1 cellular context compared by ENCODE assay signal in genomic region chr2:222708274-222708710, GRCh38.
TF ChIP-seq lines count a peak whose summit lies in the region.

No MANE protein-coding gene starts in this region.

TF ChIP-seq in HepG2, 621 proteins besides CTCF, POLR2A, EP300 and RAD21 (continued from another document and continues in another):
- TF ChIP-seq ZHX1 (CRISPR knock-in tag; IDR thresholded peaks at IDR 0.05; ENCODE audit: low read depth): no peak
- TF ChIP-seq ELF4 (CRISPR knock-in tag; IDR thresholded peaks at IDR 0.05; ENCODE audit: borderline replicate concordance): no peak
- no peak for TF ChIP-seq MAFK (conservative IDR thresholded peaks at IDR 0.05 in 1 of 2, IDR thresholded peaks at IDR 0.05 in 1 of 2; ENCODE audit: low read length in 2 of 2)
- no peak for TF ChIP-seq MTA1 (CRISPR knock-in tag; IDR thresholded peaks at IDR 0.05; ENCODE audit: borderline replicate concordance)
- TF ChIP-seq ZNF549 (CRISPR knock-in tag; IDR thresholded peaks at IDR 0.05): no peak
- TF ChIP-seq, protein P1, sequence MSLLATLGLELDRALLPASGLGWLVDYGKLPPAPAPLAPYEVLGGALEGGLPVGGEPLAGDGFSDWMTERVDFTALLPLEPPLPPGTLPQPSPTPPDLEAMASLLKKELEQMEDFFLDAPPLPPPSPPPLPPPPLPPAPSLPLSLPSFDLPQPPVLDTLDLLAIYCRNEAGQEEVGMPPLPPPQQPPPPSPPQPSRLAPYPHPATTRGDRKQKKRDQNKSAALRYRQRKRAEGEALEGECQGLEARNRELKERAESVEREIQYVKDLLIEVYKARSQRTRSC (CRISPR knock-in tag; IDR thresholded peaks at IDR 0.05; ENCODE audit: low read depth): no peak
- no peak for TF ChIP-seq ZSCAN22 (CRISPR knock-in tag; IDR thresholded peaks at IDR 0.05)
- no peak for TF ChIP-seq ZNF503 (CRISPR knock-in tag; IDR thresholded peaks at IDR 0.05)
- TF ChIP-seq, protein P2, sequence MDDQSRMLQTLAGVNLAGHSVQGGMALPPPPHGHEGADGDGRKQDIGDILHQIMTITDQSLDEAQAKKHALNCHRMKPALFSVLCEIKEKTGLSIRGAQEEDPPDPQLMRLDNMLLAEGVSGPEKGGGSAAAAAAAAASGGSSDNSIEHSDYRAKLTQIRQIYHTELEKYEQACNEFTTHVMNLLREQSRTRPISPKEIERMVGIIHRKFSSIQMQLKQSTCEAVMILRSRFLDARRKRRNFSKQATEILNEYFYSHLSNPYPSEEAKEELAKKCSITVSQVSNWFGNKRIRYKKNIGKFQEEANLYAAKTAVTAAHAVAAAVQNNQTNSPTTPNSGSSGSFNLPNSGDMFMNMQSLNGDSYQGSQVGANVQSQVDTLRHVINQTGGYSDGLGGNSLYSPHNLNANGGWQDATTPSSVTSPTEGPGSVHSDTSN (CRISPR knock-in tag; IDR thresholded peaks at IDR 0.05; ENCODE audit: borderline replicate concordance): no peak
- no peak for TF ChIP-seq ZEB1 (IDR thresholded peaks at IDR 0.05; ENCODE audit: insufficient replicate concordance, low read depth)
- TF ChIP-seq SNAPC5 (CRISPR knock-in tag; IDR thresholded peaks at IDR 0.05; ENCODE audit: borderline replicate concordance): peak; percentile 54; the same call in 1 of the 2 replicates
- TF ChIP-seq RFX1 (IDR thresholded peaks at IDR 0.05): no peak
- TF ChIP-seq ZKSCAN5 (CRISPR knock-in tag; IDR thresholded peaks at IDR 0.05): no peak
- no peak for TF ChIP-seq PLRG1 (conservative IDR thresholded peaks at IDR 0.05)
- no peak for TF ChIP-seq ZNF20 (CRISPR knock-in tag; IDR thresholded peaks at IDR 0.05)
- no peak for TF ChIP-seq POLR2G (IDR thresholded peaks at IDR 0.05; ENCODE audit: low read depth, low read length)
- no peak for TF ChIP-seq ZNF766 (CRISPR knock-in tag; IDR thresholded peaks at IDR 0.05; ENCODE audit: borderline replicate concordance)
- TF ChIP-seq ZNF567 (CRISPR knock-in tag; IDR thresholded peaks at IDR 0.05; ENCODE audit: borderline replicate concordance): no peak
- TF ChIP-seq SATB2 (CRISPR knock-in tag; IDR thresholded peaks at IDR 0.05): no peak
- no peak for TF ChIP-seq EHMT2 (IDR thresholded peaks at IDR 0.05; ENCODE audit: borderline replicate concordance, low read depth, low read length)
- TF ChIP-seq, protein P3, sequence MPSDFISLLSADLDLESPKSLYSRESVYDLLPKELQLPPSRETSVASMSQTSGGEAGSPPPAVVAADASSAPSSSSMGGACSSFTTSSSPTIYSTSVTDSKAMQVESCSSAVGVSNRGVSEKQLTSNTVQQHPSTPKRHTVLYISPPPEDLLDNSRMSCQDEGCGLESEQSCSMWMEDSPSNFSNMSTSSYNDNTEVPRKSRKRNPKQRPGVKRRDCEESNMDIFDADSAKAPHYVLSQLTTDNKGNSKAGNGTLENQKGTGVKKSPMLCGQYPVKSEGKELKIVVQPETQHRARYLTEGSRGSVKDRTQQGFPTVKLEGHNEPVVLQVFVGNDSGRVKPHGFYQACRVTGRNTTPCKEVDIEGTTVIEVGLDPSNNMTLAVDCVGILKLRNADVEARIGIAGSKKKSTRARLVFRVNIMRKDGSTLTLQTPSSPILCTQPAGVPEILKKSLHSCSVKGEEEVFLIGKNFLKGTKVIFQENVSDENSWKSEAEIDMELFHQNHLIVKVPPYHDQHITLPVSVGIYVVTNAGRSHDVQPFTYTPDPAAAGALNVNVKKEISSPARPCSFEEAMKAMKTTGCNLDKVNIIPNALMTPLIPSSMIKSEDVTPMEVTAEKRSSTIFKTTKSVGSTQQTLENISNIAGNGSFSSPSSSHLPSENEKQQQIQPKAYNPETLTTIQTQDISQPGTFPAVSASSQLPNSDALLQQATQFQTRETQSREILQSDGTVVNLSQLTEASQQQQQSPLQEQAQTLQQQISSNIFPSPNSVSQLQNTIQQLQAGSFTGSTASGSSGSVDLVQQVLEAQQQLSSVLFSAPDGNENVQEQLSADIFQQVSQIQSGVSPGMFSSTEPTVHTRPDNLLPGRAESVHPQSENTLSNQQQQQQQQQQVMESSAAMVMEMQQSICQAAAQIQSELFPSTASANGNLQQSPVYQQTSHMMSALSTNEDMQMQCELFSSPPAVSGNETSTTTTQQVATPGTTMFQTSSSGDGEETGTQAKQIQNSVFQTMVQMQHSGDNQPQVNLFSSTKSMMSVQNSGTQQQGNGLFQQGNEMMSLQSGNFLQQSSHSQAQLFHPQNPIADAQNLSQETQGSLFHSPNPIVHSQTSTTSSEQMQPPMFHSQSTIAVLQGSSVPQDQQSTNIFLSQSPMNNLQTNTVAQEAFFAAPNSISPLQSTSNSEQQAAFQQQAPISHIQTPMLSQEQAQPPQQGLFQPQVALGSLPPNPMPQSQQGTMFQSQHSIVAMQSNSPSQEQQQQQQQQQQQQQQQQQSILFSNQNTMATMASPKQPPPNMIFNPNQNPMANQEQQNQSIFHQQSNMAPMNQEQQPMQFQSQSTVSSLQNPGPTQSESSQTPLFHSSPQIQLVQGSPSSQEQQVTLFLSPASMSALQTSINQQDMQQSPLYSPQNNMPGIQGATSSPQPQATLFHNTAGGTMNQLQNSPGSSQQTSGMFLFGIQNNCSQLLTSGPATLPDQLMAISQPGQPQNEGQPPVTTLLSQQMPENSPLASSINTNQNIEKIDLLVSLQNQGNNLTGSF (CRISPR knock-in tag; IDR thresholded peaks at IDR 0.05): no peak
- no peak for TF ChIP-seq TIGD3 (CRISPR knock-in tag; IDR thresholded peaks at IDR 0.05; ENCODE audit: borderline replicate concordance)
- TF ChIP-seq, protein P4, sequence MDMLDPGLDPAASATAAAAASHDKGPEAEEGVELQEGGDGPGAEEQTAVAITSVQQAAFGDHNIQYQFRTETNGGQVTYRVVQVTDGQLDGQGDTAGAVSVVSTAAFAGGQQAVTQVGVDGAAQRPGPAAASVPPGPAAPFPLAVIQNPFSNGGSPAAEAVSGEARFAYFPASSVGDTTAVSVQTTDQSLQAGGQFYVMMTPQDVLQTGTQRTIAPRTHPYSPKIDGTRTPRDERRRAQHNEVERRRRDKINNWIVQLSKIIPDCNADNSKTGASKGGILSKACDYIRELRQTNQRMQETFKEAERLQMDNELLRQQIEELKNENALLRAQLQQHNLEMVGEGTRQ (IDR thresholded peaks at IDR 0.05; ENCODE audit: low read depth, low read length): no peak
- TF ChIP-seq, protein P4 (CRISPR knock-in tag; IDR thresholded peaks at IDR 0.05; ENCODE audit: borderline replicate concordance): no peak
- no peak for TF ChIP-seq SIN3A (IDR thresholded peaks at IDR 0.05; ENCODE audit: borderline replicate concordance, low read depth, low read length)
- TF ChIP-seq NPAS2 (CRISPR knock-in tag; IDR thresholded peaks at IDR 0.05; ENCODE audit: borderline replicate concordance): no peak
- TF ChIP-seq CEBPG (CRISPR knock-in tag; IDR thresholded peaks at IDR 0.05): peak; percentile 24; the same call in 1 of the 2 replicates
- TF ChIP-seq ZNF607 (CRISPR knock-in tag; IDR thresholded peaks at IDR 0.05; ENCODE audit: borderline replicate concordance): no peak
- no peak for TF ChIP-seq KLF15 (CRISPR knock-in tag; IDR thresholded peaks at IDR 0.05; ENCODE audit: borderline replicate concordance)
- TF ChIP-seq ZFYVE20 (CRISPR knock-in tag; IDR thresholded peaks at IDR 0.05; ENCODE audit: borderline replicate concordance, low read depth): no peak
- TF ChIP-seq JUND (CRISPR knock-in tag; IDR thresholded peaks at IDR 0.05): no peak
- TF ChIP-seq ZNF557 (CRISPR knock-in tag; IDR thresholded peaks at IDR 0.05): no peak
- TF ChIP-seq NR2F2 (IDR thresholded peaks at IDR 0.05; ENCODE audit: borderline replicate concordance, low read depth): no peak
- TF ChIP-seq, protein P5, sequence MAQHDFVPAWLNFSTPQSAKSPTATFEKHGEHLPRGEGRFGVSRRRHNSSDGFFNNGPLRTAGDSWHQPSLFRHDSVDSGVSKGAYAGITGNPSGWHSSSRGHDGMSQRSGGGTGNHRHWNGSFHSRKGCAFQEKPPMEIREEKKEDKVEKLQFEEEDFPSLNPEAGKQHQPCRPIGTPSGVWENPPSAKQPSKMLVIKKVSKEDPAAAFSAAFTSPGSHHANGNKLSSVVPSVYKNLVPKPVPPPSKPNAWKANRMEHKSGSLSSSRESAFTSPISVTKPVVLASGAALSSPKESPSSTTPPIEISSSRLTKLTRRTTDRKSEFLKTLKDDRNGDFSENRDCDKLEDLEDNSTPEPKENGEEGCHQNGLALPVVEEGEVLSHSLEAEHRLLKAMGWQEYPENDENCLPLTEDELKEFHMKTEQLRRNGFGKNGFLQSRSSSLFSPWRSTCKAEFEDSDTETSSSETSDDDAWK (CRISPR knock-in tag; IDR thresholded peaks at IDR 0.05): no peak
- TF ChIP-seq FOXO1 (CRISPR knock-in tag; IDR thresholded peaks at IDR 0.05): 0 out of 2 replicates have a peak, but pooled peaks have one; percentile 8
- no peak; the same call in 1 of the 2 replicates for TF ChIP-seq FOXA3 (CRISPR knock-in tag; IDR thresholded peaks at IDR 0.05)
- TF ChIP-seq ZNF414 (CRISPR knock-in tag; IDR thresholded peaks at IDR 0.05): no peak
- TF ChIP-seq MLLT10 (CRISPR knock-in tag; IDR thresholded peaks at IDR 0.05): no peak
- TF ChIP-seq STAT6 (CRISPR knock-in tag; IDR thresholded peaks at IDR 0.05; ENCODE audit: borderline replicate concordance): no peak
- no peak for TF ChIP-seq ZNF737 (CRISPR knock-in tag; IDR thresholded peaks at IDR 0.05; ENCODE audit: borderline replicate concordance)
- 0 out of 2 replicates have a peak, but pooled peaks have one; percentile 36 for TF ChIP-seq MAX (IDR thresholded peaks at IDR 0.05)
